ENCODE assay signal across 20 cellular contexts in genomic region chr7:159046300-159046699, GRCh38.
"Had no signal": no experiment of that assay in that cellular context is flagged by ENCODE, and none has a peak within 500 bp of the region (broad histone marks: within the 10 kb centered on the region; RNA-seq: fewer than 3 reads in every experiment).

No MANE protein-coding gene starts in this region.

- ATAC-seq: activated CD4-positive, alpha-beta T cell treated with anti-CD3 and anti-CD28 coated beads for 36 hours; effector memory CD8-positive, alpha-beta T cell; T-helper 17 cell had no signal

- H3K27ac ChIP-seq: epithelial cell of prostate had no signal

- DNase-seq: activated CD4-positive, alpha-beta memory T cell treated with anti-CD3 and anti-CD28 coated beads, Interleukin-2, amount 10 ng/mL, durations not matched to agents 7 days and 5 days; activated CD4-positive, alpha-beta T cell treated with anti-CD3 and anti-CD28 coated beads for 36 hours; activated CD4-positive, alpha-beta T cell treated with anti-CD3 and anti-CD28 coated beads, Interleukin-2, amount 10 ng/mL, durations not matched to agents 24 days and 14 days; activated CD4-positive, CD25-positive, alpha-beta regulatory T cell; activated CD4-positive, CD25-positive, alpha-beta regulatory T cell treated with anti-CD3 and anti-CD28 coated beads, Interleukin-2, amount 50 U/mL, for 72 hours; activated effector memory CD4-positive, alpha-beta T cell treated with anti-CD3 and anti-CD28 coated beads, Interleukin-2, amount 50 U/mL, for 16 hours; activated naive CD4-positive, alpha-beta T cell treated with anti-CD3 and anti-CD28 coated beads for 36 hours; activated T-cell treated with anti-CD3 and anti-CD28 coated beads, Interleukin-2, amount 50 U/mL, for 1 hour; amniotic stem cell; anterior cingulate cortex; caudate nucleus; cortex of kidney; dermis blood vessel endothelial cell; effector CD4-positive, alpha-beta T cell; effector memory CD8-positive, alpha-beta T cell; foreskin fibroblast; T-helper 1 cell; T-helper 17 cell; T1000 had no signal
